ENCODE assay signal across 8 cellular contexts in genomic region chr2:231181848-231182247, GRCh38. TPM values are rescaled to one million over a fixed set of nuclear protein-coding genes. Genes with fewer than 3 reads are reported as not detected.
DNase-seq lines count a peak whose midpoint lies in the region; ATAC-seq, FAIRE-seq and TF ChIP-seq lines count a peak whose summit lies in the region.

No MANE protein-coding gene starts in this region.

- no peak overlapping the region for H3K4me3 ChIP-seq in kidney (ENCODE audit: low read length in 2 of 2)
- H3K4me3 ChIP-seq in A673 (ENCODE audit: low read depth, low read length, poor library complexity, severe bottlenecking), result no peak overlapping the region

- POLR2A ChIA-PET in A673 (lab: Charles Lee; ENCODE audit: low non-redundant PET), result no interaction called here

- no peaks in the 10 kb centered on the region for H3K27me3 ChIP-seq in A673 (replicated peaks; ENCODE audit: insufficient read depth, low read depth, low read length, poor library complexity)

- H3K27ac ChIP-seq in kidney (ENCODE audit: low read depth in 2 of 2, low read length in 2 of 2), result peak overlapping the region in 1 of 2 donors; percentile 32
- no peak overlapping the region for H3K27ac ChIP-seq in A673 (ENCODE audit: low read depth, low read length, poor library complexity, severe bottlenecking)

- peaks cover 0 to 7% of the 10 kb centered on the region in 2 donors for H3K4me1 ChIP-seq in kidney (ENCODE audit: control insufficient read depth in 1 of 2, insufficient read depth in 1 of 2, low read depth in 1 of 2, low read length in 2 of 2)
- no peaks in the 10 kb centered on the region for H3K4me1 ChIP-seq in A673 (ENCODE audit: insufficient read depth, low read length, poor library complexity, severe bottlenecking)

- no peak overlapping the region for H3K9ac ChIP-seq in kidney (ENCODE audit: low read length in 2 of 2)

- H3K36me3 ChIP-seq in kidney (ENCODE audit: control insufficient read depth in 1 of 2, insufficient read depth in 2 of 2, low read length in 2 of 2) (no peaks in the 10 kb centered on the region), A673 (ENCODE audit: insufficient read depth, low read length, poor library complexity, severe bottlenecking) (no peaks in the 10 kb centered on the region)

- DNase-seq in UCSD-AML1 (lab: John Stamatoyannopoulos, UW; ENCODE audit: unreplicated experiment), result peak; percentile 57
- DNase-seq in kidney, result peak; percentile 85
- DNase-seq in dedifferentiated amniotic fluid mesenchymal stem cell (ENCODE audit: extremely low spot score), result no peak
- DNase-seq in activated effector memory CD4-positive, alpha-beta T cell treated with anti-CD3 and anti-CD28 coated beads, Interleukin-2, amount 50 U/mL, for 16 hours, result no peak
- DNase-seq in hippocampal formation (lab: John Stamatoyannopoulos, UW), result no peak
- no peak for DNase-seq in A673 (ENCODE audit: low spot score)

- no peaks in the 10 kb centered on the region for H3K9me3 ChIP-seq in kidney (ENCODE audit: control insufficient read depth in 1 of 2, low read length in 2 of 2)
- H3K9me3 ChIP-seq in A673 (ENCODE audit: low read depth, low read length, poor library complexity, severe bottlenecking), result no peaks in the 10 kb centered on the region

- TF ChIP-seq CTCF in kidney (IDR thresholded peaks at IDR 0.05; ENCODE audit: borderline replicate concordance, extremely low read depth, insufficient read depth), result no peak
- no peak for TF ChIP-seq CTCF in A673 (conservative IDR thresholded peaks at IDR 0.05; ENCODE audit: low read depth, low read length)

- FAIRE-seq in kidney (lab: Jason Lieb, UNC), result no peak

- no TSS peak for BruUV-seq in A673 (replicated peaks; lab: Mats Ljungman, UMichigan)

- ATAC-seq in GM18861 (IDR thresholded peaks at IDR 0.05; ENCODE audit: unreplicated experiment) (peak; percentile 41), HG03103 (IDR thresholded peaks at IDR 0.05; ENCODE audit: low read depth, unreplicated experiment) (peak; percentile 40)

- CTCF ChIA-PET in A673 (lab: Charles Lee), result interaction anchor here (0.6 kb wide), 1 partner anchor 9 kb away, joined by 5 read pairs; no protein-coding TSS in a partner anchor

- intact Hi-C loops in kidney (cut with DNase I), result no loop called here
- intact Hi-C loops in A673 (cut with micrococcal nuclease; ENCODE audit: unreplicated experiment), result no loop called here

RNA-seq across cellular contexts. Expression of gene ARMC9, which starts 16.6 kb away (rescaled TPM):
- 18.2 TPM for total RNA-seq in kidney
- polyA plus RNA-seq in kidney (ENCODE audit: insufficient read depth, low read depth, low replicate concordance), result 7.3 TPM
- 14.3 and 14.9 TPM in 2 replicates for total RNA-seq in A673 (2021)

RNA-seq across cellular contexts. Expression of gene HTR2B, which starts 57.0 kb away (rescaled TPM):
- total RNA-seq in kidney, result 3.0 TPM
- 2.0 TPM for polyA plus RNA-seq in kidney (ENCODE audit: insufficient read depth, low read depth, low replicate concordance)
- total RNA-seq in A673 (2021), result not detected in 2 replicates

Comparison
In these comparisons a context has a peak if more than half of its experiments do, and no peak if none do; other contexts are left out.
1. DNase-seq: peak in UCSD-AML1 (single experiment) and kidney (single experiment); none in dedifferentiated amniotic fluid mesenchymal stem cell (single experiment), activated effector memory CD4-positive, alpha-beta T cell treated with anti-CD3 and anti-CD28 coated beads, Interleukin-2, amount 50 U/mL, for 16 hours (single experiment), hippocampal formation (0 of 2) and A673 (single experiment).